In genomic region chr5:1763548-1763911, GRCh38 we compare ENCODE assay signal across 8 cellular contexts. TPM values are rescaled to one million over a fixed set of nuclear protein-coding genes. Genes with fewer than 3 reads are reported as not detected.
DNase-seq lines count a peak whose midpoint lies in the region; ATAC-seq and TF ChIP-seq lines count a peak whose summit lies in the region.

No MANE protein-coding gene starts in this region.

- ATAC-seq in HG03095 (IDR thresholded peaks at IDR 0.05; ENCODE audit: unreplicated experiment): no peak

- no peaks in the 10 kb centered on the region for H3K27me3 ChIP-seq in ovary

- no peaks in the 10 kb centered on the region for H3K36me3 ChIP-seq in ovary

- WGBS in ovary, 3 donors: 10 to 23% (median 17%) methylated on average over 15 of the region's 15 CpGs

- H3K4me3 ChIP-seq in fibroblast of pulmonary artery (replicated peaks; ENCODE audit: low read depth, low read length): no peak overlapping the region
- no peak overlapping the region for H3K4me3 ChIP-seq in ovary

- peak; percentile 95 for TF ChIP-seq CTCF in fibroblast of pulmonary artery (IDR thresholded peaks at IDR 0.05; ENCODE audit: low read length, missing control alignments)
- peak in 1 of 3 donors; percentile 24 for TF ChIP-seq CTCF in ovary (IDR thresholded peaks at IDR 0.05)

- H3K27ac ChIP-seq in ovary: no peak overlapping the region

- H3K4me1 ChIP-seq in ovary (ENCODE audit: insufficient read depth): peaks cover 2% of the 10 kb centered on the region

- H3K9me3 ChIP-seq in ovary: no peaks in the 10 kb centered on the region

- DNase-seq in NCI-H2196 (lab: John Stamatoyannopoulos, UW; ENCODE audit: unreplicated experiment) (peak; percentile 23), NCI-H2196 treated with DMSO at 0.1 percent for 48 hours (lab: John Stamatoyannopoulos, UW; ENCODE audit: unreplicated experiment) (no peak), LHCN-M2 (ENCODE audit: low read depth) (peak; percentile 57), activated T-cell treated with anti-CD3 and anti-CD28 coated beads for 1 hour (ENCODE audit: low read depth) (peak; percentile 16), fibroblast of pulmonary artery (ENCODE audit: low read depth) (peak; percentile 83), ovary (peak; percentile 30 to 67 (median 42)), NCI-H524 treated with DMSO at 0.1 percent for 48 hours (lab: John Stamatoyannopoulos, UW) (no peak)

- no peak for TF ChIP-seq EP300 in ovary (IDR thresholded peaks at IDR 0.05)

- TF ChIP-seq POLR2A in ovary (IDR thresholded peaks at IDR 0.05): no peak

- intact Hi-C loops in ovary (cut with DNase I): loop anchor here in 3 of 4 donors (10.0 kb wide), 2 partner anchors 271 to 281 kb away; no protein-coding TSS in a partner anchor

RNA-seq across cellular contexts. Expression of gene MRPL36, which starts 36.1 kb away (rescaled TPM):
- 51.4 and 66.4 TPM in 2 replicates for total RNA-seq in LHCN-M2 (2014; rRNA removed)
- polyA plus RNA-seq in LHCN-M2 (2012): 142 TPM
- total RNA-seq in ovary: 10 to 100 TPM; 26.8 to 42.5 (median 33.8) TPM
- polyA plus RNA-seq in ovary: 10 to 100 TPM; 40.8 to 60.7 TPM

RNA-seq across cellular contexts. Expression of gene NDUFS6, which starts 37.7 kb away (rescaled TPM):
- total RNA-seq in LHCN-M2 (2014; rRNA removed) (45.3 and 65.8 TPM in 2 replicates), ovary (10 to 100 TPM; 16.3 to 50.8 (median 21.5) TPM)
- polyA plus RNA-seq in LHCN-M2 (2012): 198 TPM
- polyA plus RNA-seq in ovary: 10 to 100 TPM; 17.0 to 31.2 TPM

Comparison
In these comparisons a context has a peak if more than half of its experiments do, and no peak if none do; other contexts are left out.
1. DNase-seq: peak in NCI-H2196 (single experiment), LHCN-M2 (single experiment), activated T-cell treated with anti-CD3 and anti-CD28 coated beads for 1 hour (single experiment), fibroblast of pulmonary artery (single experiment) and ovary (5 of 5); none in NCI-H2196 treated with DMSO at 0.1 percent for 48 hours (single experiment) and NCI-H524 treated with DMSO at 0.1 percent for 48 hours (single experiment).